11 cellular contexts compared by ENCODE assay signal in genomic region chr16:15507299-15507958, GRCh38.
A peak's percentile ranks its signal among the peaks of the same experiment; 100 is the strongest.
DNase-seq lines count a peak whose midpoint lies in the region; ATAC-seq and TF ChIP-seq lines count a peak whose summit lies in the region.
"Had no signal": no experiment of that assay in that cellular context is flagged by ENCODE, and none has a peak within 500 bp of the region (broad histone marks: within the 10 kb centered on the region; RNA-seq: fewer than 3 reads in every experiment).

No MANE protein-coding gene starts in this region.

- H3K4me1 Mint-ChIP-seq in stimulated activated effector memory CD8-positive, alpha-beta T cell treated with anti-CD3 and anti-CD28 coated beads, Interleukin-12 subunit alpha, Interleukin-12 subunit beta, amount 100 ng/mL, for 72 hours: peaks cover 17% of the 10 kb centered on the region

- in situ Hi-C loops in astrocyte of the spinal cord (cut with HindIII; ENCODE audit: low sequenced_read_pairs): no loop called here

- no peak for ATAC-seq in stimulated activated effector memory CD8-positive, alpha-beta T cell treated with anti-CD3 and anti-CD28 coated beads, Interleukin-12 subunit alpha, Interleukin-12 subunit beta, amount 100 ng/mL, for 72 hours
- ATAC-seq in HG03521 (IDR thresholded peaks at IDR 0.05; ENCODE audit: unreplicated experiment) (no peak), HG02759 (IDR thresholded peaks at IDR 0.05; ENCODE audit: unreplicated experiment) (no peak)

- no peak overlapping the region for H3K4me3 Mint-ChIP-seq in stimulated activated effector memory CD8-positive, alpha-beta T cell treated with anti-CD3 and anti-CD28 coated beads, Interleukin-12 subunit alpha, Interleukin-12 subunit beta, amount 100 ng/mL, for 72 hours

- H3K4me3 ChIP-seq in astrocyte of the spinal cord (ENCODE audit: low read depth, low read length): no peak overlapping the region

- no peaks in the 10 kb centered on the region for H3K9me3 Mint-ChIP-seq in stimulated activated effector memory CD8-positive, alpha-beta T cell treated with anti-CD3 and anti-CD28 coated beads, Interleukin-12 subunit alpha, Interleukin-12 subunit beta, amount 100 ng/mL, for 72 hours

- H3K27ac Mint-ChIP-seq in stimulated activated effector memory CD8-positive, alpha-beta T cell treated with anti-CD3 and anti-CD28 coated beads, Interleukin-12 subunit alpha, Interleukin-12 subunit beta, amount 100 ng/mL, for 72 hours: peak overlapping the region; percentile 50

- no peaks in the 10 kb centered on the region for H3K36me3 Mint-ChIP-seq in stimulated activated effector memory CD8-positive, alpha-beta T cell treated with anti-CD3 and anti-CD28 coated beads, Interleukin-12 subunit alpha, Interleukin-12 subunit beta, amount 100 ng/mL, for 72 hours

- DNase-seq in GM04503 (ENCODE audit: low read depth) (peak; percentile 78), astrocyte of the spinal cord (ENCODE audit: low read depth, low spot score) (peak; percentile 51), hepatic stellate cell (ENCODE audit: low spot score) (peak; percentile 83), cerebellar cortex (ENCODE audit: low spot score) (no peak), SK-N-DZ (ENCODE audit: low spot score) (no peak)
- DNase-seq in stimulated activated effector memory CD8-positive, alpha-beta T cell treated with anti-CD3 and anti-CD28 coated beads, Interleukin-12 subunit alpha, Interleukin-12 subunit beta, amount 100 ng/mL, for 72 hours (ENCODE audit: low spot score in 2 of 2): no peak
- DNase-seq: activated CD8-positive, alpha-beta memory T cell treated with anti-CD3 and anti-CD28 coated beads, Interleukin-2, amount 50 U/mL, for 48 hours; effector CD8-positive, alpha-beta T cell; NCI-H2171 had no signal

- TF ChIP-seq CTCF in astrocyte of the spinal cord (IDR thresholded peaks at IDR 0.05; ENCODE audit: low read depth, low read length): no peak

Comparison
In these comparisons a context has a peak if more than half of its experiments do, and no peak if none do; other contexts are left out.
1. DNase-seq: peak in GM04503 (single experiment), astrocyte of the spinal cord (single experiment) and hepatic stellate cell (single experiment); none in stimulated activated effector memory CD8-positive, alpha-beta T cell treated with anti-CD3 and anti-CD28 coated beads, Interleukin-12 subunit alpha, Interleukin-12 subunit beta, amount 100 ng/mL, for 72 hours (0 of 2), cerebellar cortex (single experiment) and SK-N-DZ (single experiment).